6 cellular contexts compared by ENCODE assay signal in the genomic region with DNA sequence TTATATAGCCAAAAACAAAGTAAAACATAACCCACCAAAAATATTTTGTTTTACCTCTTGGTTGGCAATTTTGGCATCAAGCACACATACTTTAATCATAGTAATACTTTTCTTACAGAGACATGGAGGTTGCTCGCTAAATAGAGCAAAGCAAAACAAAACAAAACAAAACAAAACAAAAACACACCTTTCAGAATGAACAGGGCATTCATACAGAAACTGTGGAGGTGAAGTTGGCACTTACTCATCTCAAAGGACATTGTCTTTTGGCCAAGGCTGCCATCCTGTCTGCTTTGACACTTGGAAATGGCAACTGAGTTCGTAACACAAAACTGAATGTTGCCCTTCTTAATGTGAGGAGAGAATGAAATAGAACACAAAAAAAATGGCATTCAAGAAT.
"Had no signal": no experiment of that assay in that cellular context is flagged by ENCODE, and none has a peak within 500 bp of the region (broad histone marks: within the 10 kb centered on the region; RNA-seq: fewer than 3 reads in every experiment).

No MANE protein-coding gene starts in this region.

- H3K4me1 Mint-ChIP-seq: GM23338 had no signal

- H3K9me3 Mint-ChIP-seq: GM23338 had no signal

- ATAC-seq: GM23338, K562 had no signal

- H3K4me2 ChIP-seq: GM23338 had no signal

- H3K4me3 ChIP-seq: GM23338, K562 had no signal

- H3K27ac Mint-ChIP-seq: GM23338 had no signal

- H3K4me3 Mint-ChIP-seq: GM23338 had no signal

- DNase-seq: H7, HCEC 1CT, IMR-90, KG1 had no signal

- H2AFZ ChIP-seq: GM23338 had no signal
